ENCODE assay signal across 36 cellular contexts in genomic region chr2:19225931-19226330, GRCh38.
"Had no signal": no experiment of that assay in that cellular context is flagged by ENCODE, and none has a peak within 500 bp of the region (broad histone marks: within the 10 kb centered on the region; RNA-seq: fewer than 3 reads in every experiment).

No MANE protein-coding gene starts in this region.

- H3K4me3 Mint-ChIP-seq: activated B cell treated with CpG ODN at 0.5 μM for 24 hours; activated CD4-positive, alpha-beta memory T cell treated with anti-CD3 and anti-CD28 coated beads for 36 hours; activated CD8-positive, alpha-beta memory T cell treated with anti-CD3 and anti-CD28 coated beads, Interleukin-2, amount 10 ng/mL, durations not matched to agents 7 days and 5 days; activated CD8-positive, alpha-beta T cell treated with anti-CD3 and anti-CD28 coated beads, Interleukin-2, amount 10 ng/mL, durations not matched to agents 7 days and 5 days; activated naive CD4-positive, alpha-beta T cell treated with anti-CD3 and anti-CD28 coated beads for 36 hours; activated naive CD4-positive, alpha-beta T cell treated with anti-CD3 and anti-CD28 coated beads, Interleukin-2, amount 50 U/mL, for 24 hours; activated naive CD8-positive, alpha-beta T cell treated with anti-CD3 and anti-CD28 coated beads for 36 hours; activated naive CD8-positive, alpha-beta T cell treated with anti-CD3 and anti-CD28 coated beads, Interleukin-2, amount 50 U/mL, for 24 hours; activated T-helper 1 cell treated with anti-CD3 and anti-CD28 coated beads, Interleukin-12 subunit alpha, Interleukin-12 subunit beta, Interleukin-2, Interleukin-4 antibody, amounts not matched to agents 30 ng/mL and 10 ng/mL and 1 ng/mL, durations not matched to agents 14 hours and 24 hours and 36 hours; effector memory CD8-positive, alpha-beta T cell; T-helper 17 cell; T-helper 2 cell treated with Interferon-gamma antibody and Interleukin-4, amounts not matched to agents 5 μg/mL and 100 μg/mL, for 36 hours had no signal

- H3K27ac ChIP-seq: adrenal gland, body of pancreas, epithelial cell of prostate, gastroesophageal sphincter, heart right ventricle, WERI-Rb-1 had no signal

- H3K36me3 Mint-ChIP-seq: activated CD4-positive, alpha-beta memory T cell treated with anti-CD3 and anti-CD28 coated beads for 36 hours; activated CD8-positive, alpha-beta memory T cell treated with anti-CD3 and anti-CD28 coated beads, Interleukin-2, amount 10 ng/mL, durations not matched to agents 7 days and 5 days; activated naive CD4-positive, alpha-beta T cell treated with anti-CD3 and anti-CD28 coated beads, Interleukin-2, amount 50 U/mL, for 24 hours; activated naive CD8-positive, alpha-beta T cell treated with anti-CD3 and anti-CD28 coated beads for 36 hours had no signal

- H3K9me3 ChIP-seq: adrenal gland, body of pancreas, gastroesophageal sphincter, heart right ventricle had no signal

- FAIRE-seq: colon had no signal

- ATAC-seq: activated CD4-positive, CD25-positive, alpha-beta regulatory T cell treated with anti-CD3 and anti-CD28 coated beads, Interleukin-2, amount 50 U/mL, for 24 hours; activated CD8-positive, alpha-beta memory T cell treated with anti-CD3 and anti-CD28 coated beads, Interleukin-2, amount 10 ng/mL, durations not matched to agents 7 days and 5 days; activated CD8-positive, alpha-beta T cell treated with anti-CD3 and anti-CD28 coated beads, Interleukin-2, amount 10 ng/mL, durations not matched to agents 7 days and 5 days; activated naive CD8-positive, alpha-beta T cell treated with anti-CD3 and anti-CD28 coated beads, Interleukin-2, amount 50 U/mL, for 24 hours; body of pancreas; effector memory CD8-positive, alpha-beta T cell; gastroesophageal sphincter; heart right ventricle; T-helper 17 cell had no signal

- H3K27ac Mint-ChIP-seq: activated B cell treated with CpG ODN at 0.5 μM for 24 hours; activated CD4-positive, alpha-beta memory T cell treated with anti-CD3 and anti-CD28 coated beads for 36 hours; activated CD8-positive, alpha-beta memory T cell treated with anti-CD3 and anti-CD28 coated beads, Interleukin-2, amount 10 ng/mL, durations not matched to agents 7 days and 5 days; activated CD8-positive, alpha-beta T cell treated with anti-CD3 and anti-CD28 coated beads, Interleukin-2, amount 10 ng/mL, durations not matched to agents 7 days and 5 days; activated naive CD4-positive, alpha-beta T cell treated with anti-CD3 and anti-CD28 coated beads for 36 hours; activated naive CD4-positive, alpha-beta T cell treated with anti-CD3 and anti-CD28 coated beads, Interleukin-2, amount 50 U/mL, for 24 hours; activated naive CD8-positive, alpha-beta T cell treated with anti-CD3 and anti-CD28 coated beads for 36 hours; activated naive CD8-positive, alpha-beta T cell treated with anti-CD3 and anti-CD28 coated beads, Interleukin-2, amount 50 U/mL, for 24 hours; activated T-helper 1 cell treated with anti-CD3 and anti-CD28 coated beads, Interleukin-12 subunit alpha, Interleukin-12 subunit beta, Interleukin-2, Interleukin-4 antibody, amounts not matched to agents 30 ng/mL and 10 ng/mL and 1 ng/mL, durations not matched to agents 14 hours and 24 hours and 36 hours; activated T-helper 2 cell treated with anti-CD3 and anti-CD28 coated beads, Interferon-gamma antibody, Interleukin-2, Interleukin-4, amounts not matched to agents 10 μg/mL and 5 μg/mL and 100 μg/mL, durations not matched to agents 14 hours and 24 hours and 36 hours; effector memory CD8-positive, alpha-beta T cell; T-helper 17 cell; T-helper 2 cell treated with Interferon-gamma antibody and Interleukin-4, amounts not matched to agents 5 μg/mL and 100 μg/mL, for 36 hours had no signal

- H3K4me1 Mint-ChIP-seq: activated B cell treated with CpG ODN at 0.5 μM for 24 hours; activated CD8-positive, alpha-beta memory T cell treated with anti-CD3 and anti-CD28 coated beads, Interleukin-2, amount 10 ng/mL, durations not matched to agents 7 days and 5 days; activated naive CD4-positive, alpha-beta T cell treated with anti-CD3 and anti-CD28 coated beads, Interleukin-2, amount 50 U/mL, for 24 hours; activated naive CD8-positive, alpha-beta T cell treated with anti-CD3 and anti-CD28 coated beads for 36 hours; activated naive CD8-positive, alpha-beta T cell treated with anti-CD3 and anti-CD28 coated beads, Interleukin-2, amount 50 U/mL, for 24 hours; T-helper 17 cell had no signal

- H3K27me3 ChIP-seq: adrenal gland, body of pancreas, gastroesophageal sphincter, heart right ventricle had no signal

- H3K4me3 ChIP-seq: adrenal gland, body of pancreas, gastroesophageal sphincter, heart right ventricle had no signal

- DNase-seq: activated B cell treated with CpG ODN at 0.5 μM for 24 hours; activated CD4-positive, alpha-beta memory T cell treated with anti-CD3 and anti-CD28 coated beads for 36 hours; activated CD4-positive, alpha-beta T cell treated with anti-CD3 and anti-CD28 coated beads for 48 hours; activated CD8-positive, alpha-beta memory T cell treated with anti-CD3 and anti-CD28 coated beads, Interleukin-2, amount 10 ng/mL, durations not matched to agents 7 days and 5 days; activated CD8-positive, alpha-beta memory T cell treated with anti-CD3 and anti-CD28 coated beads, Interleukin-2, amount 50 U/mL, for 4 hours; activated CD8-positive, alpha-beta T cell treated with anti-CD3 and anti-CD28 coated beads, Interleukin-2, amount 10 ng/mL, durations not matched to agents 7 days and 5 days; activated effector memory CD4-positive, alpha-beta T cell treated with anti-CD3 and anti-CD28 coated beads, Interleukin-2, amount 50 U/mL, for 16 hours; activated naive CD4-positive, alpha-beta T cell treated with anti-CD3 and anti-CD28 coated beads for 36 hours; activated naive CD8-positive, alpha-beta T cell treated with anti-CD3 and anti-CD28 coated beads for 36 hours; activated naive CD8-positive, alpha-beta T cell treated with anti-CD3 and anti-CD28 coated beads, Interleukin-2, amount 50 U/mL, for 24 hours; activated T-cell treated with anti-CD3 and anti-CD28 coated beads, Interleukin-2, amount 50 U/mL, for 1 hour; activated T-cell treated with anti-CD3 and anti-CD28 coated beads, Interleukin-2, amount 50 U/mL, for 48 hours; adrenal gland; amygdala; aorta; body of pancreas; caudate nucleus; cortex of kidney; dermis blood vessel endothelial cell; effector CD4-positive, alpha-beta T cell; effector memory CD8-positive, alpha-beta T cell; foreskin melanocyte; heart right ventricle; SW 1271; T-helper 1 cell; T-helper 17 cell; T1000; WERI-Rb-1 had no signal

- H3K4me1 ChIP-seq: adrenal gland, body of pancreas, gastroesophageal sphincter, heart right ventricle had no signal

- H3K27me3 Mint-ChIP-seq: activated B cell treated with CpG ODN at 0.5 μM for 24 hours; activated CD4-positive, alpha-beta memory T cell treated with anti-CD3 and anti-CD28 coated beads for 36 hours; activated naive CD4-positive, alpha-beta T cell treated with anti-CD3 and anti-CD28 coated beads, Interleukin-2, amount 50 U/mL, for 24 hours; activated naive CD8-positive, alpha-beta T cell treated with anti-CD3 and anti-CD28 coated beads for 36 hours had no signal

- H3K36me3 ChIP-seq: adrenal gland, gastroesophageal sphincter, heart right ventricle, WERI-Rb-1 had no signal

- H3K9me3 Mint-ChIP-seq: activated B cell treated with CpG ODN at 0.5 μM for 24 hours; activated CD4-positive, alpha-beta memory T cell treated with anti-CD3 and anti-CD28 coated beads for 36 hours; activated naive CD4-positive, alpha-beta T cell treated with anti-CD3 and anti-CD28 coated beads for 36 hours; activated naive CD4-positive, alpha-beta T cell treated with anti-CD3 and anti-CD28 coated beads, Interleukin-2, amount 50 U/mL, for 24 hours; activated naive CD8-positive, alpha-beta T cell treated with anti-CD3 and anti-CD28 coated beads for 36 hours; activated naive CD8-positive, alpha-beta T cell treated with anti-CD3 and anti-CD28 coated beads, Interleukin-2, amount 50 U/mL, for 24 hours; activated T-helper 1 cell treated with anti-CD3 and anti-CD28 coated beads, Interleukin-12 subunit alpha, Interleukin-12 subunit beta, Interleukin-2, Interleukin-4 antibody, amounts not matched to agents 30 ng/mL and 10 ng/mL and 1 ng/mL, durations not matched to agents 14 hours and 24 hours and 36 hours; activated T-helper 2 cell treated with anti-CD3 and anti-CD28 coated beads, Interferon-gamma antibody, Interleukin-2, Interleukin-4, amounts not matched to agents 10 μg/mL and 5 μg/mL and 100 μg/mL, durations not matched to agents 14 hours and 24 hours and 36 hours; effector memory CD8-positive, alpha-beta T cell; T-helper 2 cell treated with Interferon-gamma antibody and Interleukin-4, amounts not matched to agents 5 μg/mL and 100 μg/mL, for 36 hours had no signal
